Comparison of ENCODE assay signal across 14 cellular contexts in genomic region chr2:5111581-5111980, GRCh38.
DNase-seq lines count a peak whose midpoint lies in the region.
"Had no signal": no experiment of that assay in that cellular context is flagged by ENCODE, and none has a peak within 500 bp of the region (broad histone marks: within the 10 kb centered on the region; RNA-seq: fewer than 3 reads in every experiment).

No MANE protein-coding gene starts in this region.

- DNase-seq in NCI-H2196 (lab: John Stamatoyannopoulos, UW; ENCODE audit: unreplicated experiment), result peak; percentile 10
- no peak for DNase-seq in NCI-H2196 treated with DMSO at 0.1 percent for 48 hours (lab: John Stamatoyannopoulos, UW; ENCODE audit: unreplicated experiment)
- peak; percentile 5 for DNase-seq in NCI-H2107 (lab: John Stamatoyannopoulos, UW)
- peak; percentile 79 for DNase-seq in SHP77 treated with DMSO at 0.1 percent for 48 hours (lab: John Stamatoyannopoulos, UW)
- DNase-seq in retina, result peak; percentile 24
- no peak for DNase-seq in ecto neural progenitor cell (ENCODE audit: low spot score)
- no peak for DNase-seq in hippocampal formation (lab: John Stamatoyannopoulos, UW)
- DNase-seq in cortex of kidney (lab: John Stamatoyannopoulos, UW), result no peak
- DNase-seq: activated CD8-positive, alpha-beta T cell treated with anti-CD3 and anti-CD28 coated beads, Interleukin-2, amount 10 ng/mL, durations not matched to agents 7 days and 5 days; anterior cingulate cortex; CD8-positive, alpha-beta memory T cell; IMR-90; NCI-H524 treated with DMSO at 0.1 percent for 48 hours; SIG-M5 had no signal

Comparison
In these comparisons a context has a peak if more than half of its experiments do, and no peak if none do; other contexts are left out.
1. DNase-seq: peak in NCI-H2196 (single experiment), NCI-H2107 (single experiment), SHP77 treated with DMSO at 0.1 percent for 48 hours (single experiment) and retina (single experiment); none in NCI-H2196 treated with DMSO at 0.1 percent for 48 hours (single experiment), ecto neural progenitor cell (single experiment), hippocampal formation (0 of 2) and cortex of kidney (single experiment).